Comparison of ENCODE assay signal across 8 cellular contexts in the genomic region with DNA sequence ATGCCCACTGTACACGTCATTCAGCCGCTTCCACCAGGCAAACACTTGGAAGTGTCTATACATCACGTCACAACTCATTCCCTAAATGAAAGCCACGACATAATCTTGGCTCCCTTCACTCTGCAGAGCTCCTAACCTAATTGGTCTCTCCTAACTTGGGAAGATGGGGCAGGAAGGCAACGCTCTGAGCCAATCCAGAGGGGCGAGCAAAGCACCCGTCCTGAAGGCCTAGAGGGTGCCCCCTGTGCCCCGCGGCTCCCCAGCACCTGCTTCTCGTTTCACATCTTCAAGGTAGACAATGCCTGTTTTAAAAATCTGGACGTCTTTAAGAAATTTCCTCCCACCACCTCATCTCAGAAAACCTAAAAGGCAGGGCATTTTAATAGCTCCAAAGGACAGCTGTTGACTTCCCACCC. TPM values are rescaled to one million over a fixed set of nuclear protein-coding genes. Genes with fewer than 3 reads are reported as not detected.
DNase-seq lines count a peak whose midpoint lies in the region; FAIRE-seq and TF ChIP-seq lines count a peak whose summit lies in the region.

No MANE protein-coding gene starts in this region.

- peaks cover 13% of the 10 kb centered on the region for H3K4me1 ChIP-seq in keratinocyte (ENCODE audit: control insufficient read depth, extremely low read depth, insufficient read depth, low read length)
- H3K4me1 ChIP-seq in subcutaneous abdominal adipose tissue (ENCODE audit: control insufficient read depth in 5 of 5, insufficient read depth in 5 of 5, low read length in 5 of 5): peaks cover 5 to 20% (median 17%) of the 10 kb centered on the region in 5 donors

- no peaks in the 10 kb centered on the region for H3K9me3 ChIP-seq in keratinocyte (ENCODE audit: control insufficient read depth, low read depth, low read length)
- no peaks in the 10 kb centered on the region for H3K9me3 ChIP-seq in subcutaneous abdominal adipose tissue (ENCODE audit: control insufficient read depth in 5 of 5, low read length in 5 of 5)

- peak overlapping the region; percentile 89 for H3K4me2 ChIP-seq in keratinocyte (ENCODE audit: control insufficient read depth, extremely low read depth, insufficient read depth, low read depth, low read length)

- no peak overlapping the region for H2AFZ ChIP-seq in keratinocyte (ENCODE audit: control insufficient read depth, low read length)

- FAIRE-seq in keratinocyte (lab: Jason Lieb, UNC): no peak

- H4K20me1 ChIP-seq in keratinocyte (ENCODE audit: control insufficient read depth, extremely low read depth, insufficient read depth, low read length): peaks cover 2% of the 10 kb centered on the region

- dilution Hi-C loops in keratinocyte (cut with MboI; ENCODE audit: extremely low pct_ligation_motif_present, low sequenced_read_pairs): no loop called here

- H3K27ac ChIP-seq in HL-60 (replicated peaks) (peak overlapping the region; percentile 65), keratinocyte (ENCODE audit: control insufficient read depth, insufficient read depth, low read length) (peak overlapping the region; percentile 65), subcutaneous abdominal adipose tissue (ENCODE audit: low read depth, low read length) (peak overlapping the region; percentile 31)

- H3K9me1 ChIP-seq in keratinocyte (ENCODE audit: control insufficient read depth, extremely low read depth, insufficient read depth, low read length): no peaks in the 10 kb centered on the region

- peak; percentile 29 for DNase-seq in AG20443 (ENCODE audit: low spot score)
- no peak for DNase-seq in HL-60 (ENCODE audit: low read depth in 1 of 2, low spot score in 1 of 2)
- no peak for DNase-seq in astrocyte of the cerebellum (ENCODE audit: low read depth)
- no peak for DNase-seq in keratinocyte (ENCODE audit: low read depth, low spot score)
- DNase-seq in stimulated activated CD8-positive, alpha-beta memory T cell treated with anti-CD3 and anti-CD28 coated beads, Interleukin-4, amount 100 ng/mL, for 48 hours: no peak
- no peak for DNase-seq in SHP77 (lab: John Stamatoyannopoulos, UW)
- no peak for DNase-seq in SHP77 treated with DMSO at 0.1 percent for 48 hours (lab: John Stamatoyannopoulos, UW)

- TF ChIP-seq CTCF in HL-60 (IDR thresholded peaks at IDR 0.05; ENCODE audit: insufficient read depth, low read length) (no peak), astrocyte of the cerebellum (IDR thresholded peaks at IDR 0.05; ENCODE audit: low read depth, low read length, missing control alignments) (no peak), keratinocyte (optimal IDR thresholded peaks at IDR 0.05 in 1 of 3, IDR thresholded peaks at IDR 0.05 in 1 of 3, conservative IDR thresholded peaks at IDR 0.05 in 1 of 3; ENCODE audit: extremely low read depth in 1 of 3, insufficient read depth in 2 of 3, low read length in 3 of 3) (no peak)

- H3K36me3 ChIP-seq in keratinocyte (ENCODE audit: control insufficient read depth in 2 of 2, extremely low read depth in 1 of 2, insufficient read depth in 2 of 2, low read length in 2 of 2) (peaks cover 9 to 25% of the 10 kb centered on the region in 2 experiments), subcutaneous abdominal adipose tissue (ENCODE audit: control insufficient read depth in 5 of 5, insufficient read depth in 5 of 5, low read length in 5 of 5) (peaks cover 22 to 40% (median 30%) of the 10 kb centered on the region in 5 donors)

- H3K9ac ChIP-seq in keratinocyte (ENCODE audit: control insufficient read depth, extremely low read depth, insufficient read depth, low read length): peak overlapping the region; percentile 88
- peak overlapping the region; percentile 86 to 96 (median 92) for H3K9ac ChIP-seq in subcutaneous abdominal adipose tissue (ENCODE audit: low read length in 5 of 5)

- peaks cover 52% of the 10 kb centered on the region for H3K79me2 ChIP-seq in keratinocyte (ENCODE audit: control insufficient read depth, insufficient read depth, low read length)

- peak overlapping the region; percentile 80 for H3K4me3 ChIP-seq in HL-60 (replicated peaks; ENCODE audit: insufficient read depth, low read length)
- H3K4me3 ChIP-seq in astrocyte of the cerebellum (ENCODE audit: low read depth, low read length): peak overlapping the region; percentile 65
- peak overlapping the region; percentile 69 to 91 (median 91) for H3K4me3 ChIP-seq in keratinocyte (ENCODE audit: control insufficient read depth in 2 of 3, extremely low read depth in 1 of 3, insufficient read depth in 2 of 3, low read depth in 1 of 3, low read length in 3 of 3)
- peak overlapping the region; percentile 76 to 94 (median 83) for H3K4me3 ChIP-seq in subcutaneous abdominal adipose tissue (ENCODE audit: low read depth in 1 of 5, low read length in 5 of 5)

- in situ Hi-C loops in astrocyte of the cerebellum (cut with HindIII; ENCODE audit: low sequenced_read_pairs): no loop called here

- H3K27me3 ChIP-seq in HL-60 (ENCODE audit: insufficient read depth, poor library complexity, severe bottlenecking) (no peaks in the 10 kb centered on the region), keratinocyte (ENCODE audit: control insufficient read depth, extremely low read depth, insufficient read depth, low read length) (no peaks in the 10 kb centered on the region), subcutaneous abdominal adipose tissue (ENCODE audit: control insufficient read depth in 5 of 5, insufficient read depth in 4 of 5, low read length in 5 of 5) (no peaks in the 10 kb centered on the region)

RNA-seq across cellular contexts. Expression of gene CSNK2A2, which starts 1.0 kb away (rescaled TPM):
- 33.0 to 72.2 TPM (median 49.6 TPM) in 3 replicates for polyA plus RNA-seq in keratinocyte
- polyA plus RNA-seq in keratinocyte (2011; ENCODE audit: low read depth): 115 TPM
- 53.9 and 84.8 TPM in 2 replicates for polyA plus RNA-seq in keratinocyte (2011; cell fraction: cytosol; rRNA removed)
- 55.7 and 64.3 TPM in 2 replicates for polyA plus RNA-seq in keratinocyte (2011; cell fraction: nucleus; rRNA removed)
- 52.1 and 85.3 TPM in 2 replicates for polyA plus RNA-seq in keratinocyte (2012; ENCODE audit: low replicate concordance)
- 59.2 to 98.7 TPM (median 64.5 TPM) in 3 replicates for polyA minus RNA-seq in keratinocyte
- polyA minus RNA-seq in keratinocyte (2011; cell fraction: cytosol; rRNA and poly(A)+ RNA removed): 40.7 TPM
- polyA minus RNA-seq in keratinocyte (2011; cell fraction: nucleus; rRNA and poly(A)+ RNA removed): 24.5 and 51.0 TPM in 2 replicates
